In the genomic region with DNA sequence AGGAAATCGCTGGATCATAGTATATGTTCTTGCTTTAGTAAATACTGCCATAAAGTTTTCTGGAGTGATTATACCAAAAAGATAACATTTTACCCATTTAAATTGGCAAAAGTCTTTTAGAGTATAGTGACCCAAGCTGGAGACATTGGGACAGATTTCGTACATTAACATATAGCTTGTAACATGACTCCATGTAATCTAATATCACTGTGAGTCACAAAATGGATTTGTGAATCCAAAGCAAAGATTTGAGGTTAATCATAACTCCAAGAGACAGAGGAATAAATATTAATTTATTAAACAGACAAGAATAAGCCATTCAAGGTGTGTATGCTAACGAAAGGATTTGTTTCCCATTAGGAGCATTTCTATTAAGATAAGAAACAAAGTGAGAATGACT, we compare ENCODE assay signal across 33 cellular contexts.
"Had no signal": no experiment of that assay in that cellular context is flagged by ENCODE, and none has a peak within 500 bp of the region (broad histone marks: within the 10 kb centered on the region; RNA-seq: fewer than 3 reads in every experiment).

No MANE protein-coding gene starts in this region.

- H3K4me1 ChIP-seq: ascending aorta had no signal

- H3K4me3 Mint-ChIP-seq: activated B cell treated with CpG ODN at 0.5 μM for 24 hours; activated CD4-positive, alpha-beta memory T cell treated with anti-CD3 and anti-CD28 coated beads for 36 hours; activated CD4-positive, alpha-beta T cell treated with anti-CD3 and anti-CD28 coated beads, Interleukin-2, amount 10 ng/mL, durations not matched to agents 24 days and 14 days; activated CD8-positive, alpha-beta T cell treated with anti-CD3 and anti-CD28 coated beads for 36 hours; activated naive CD4-positive, alpha-beta T cell treated with anti-CD3 and anti-CD28 coated beads, Interleukin-2, amount 10 ng/mL, durations not matched to agents 7 days and 5 days; activated naive CD4-positive, alpha-beta T cell treated with anti-CD3 and anti-CD28 coated beads, Interleukin-2, amount 50 U/mL, for 24 hours; activated naive CD8-positive, alpha-beta T cell; activated naive CD8-positive, alpha-beta T cell treated with anti-CD3 and anti-CD28 coated beads, Interleukin-2, amount 10 ng/mL, durations not matched to agents 7 days and 5 days; activated naive CD8-positive, alpha-beta T cell treated with anti-CD3 and anti-CD28 coated beads, Interleukin-2, amount 50 U/mL, for 24 hours; activated T-cell treated with anti-CD3 and anti-CD28 coated beads, Interleukin-2, amount 50 U/mL, for 4 hours; activated T-cell treated with anti-CD3 and anti-CD28 coated beads, Interleukin-2, amount 50 U/mL, for 72 hours; activated T-helper 1 cell treated with anti-CD3 and anti-CD28 coated beads, Interleukin-12 subunit alpha, Interleukin-12 subunit beta, Interleukin-2, Interleukin-4 antibody, amounts not matched to agents 30 ng/mL and 10 ng/mL and 1 ng/mL, durations not matched to agents 14 hours and 24 hours and 36 hours; activated T-helper 17 cell treated with anti-CD3 and anti-CD28 coated beads, Interleukin-2, amount 50 U/mL, for 72 hours; brain; T-helper 1 cell treated with Interleukin-12 subunit alpha and Interleukin-12 subunit beta and Interleukin-4 antibody, amounts not matched to agents 30 μg/mL and 1 μg/mL, for 36 hours; T-helper 2 cell treated with Interferon-gamma antibody and Interleukin-4, amounts not matched to agents 5 μg/mL and 100 μg/mL, for 36 hours had no signal

- H3K36me3 Mint-ChIP-seq: activated naive CD4-positive, alpha-beta T cell treated with anti-CD3 and anti-CD28 coated beads, Interleukin-2, amount 10 ng/mL, durations not matched to agents 7 days and 5 days; activated naive CD8-positive, alpha-beta T cell treated with anti-CD3 and anti-CD28 coated beads, Interleukin-2, amount 10 ng/mL, durations not matched to agents 7 days and 5 days; brain had no signal

- H3K27me3 ChIP-seq: ascending aorta had no signal

- H3K4me3 ChIP-seq: ascending aorta had no signal

- H3K9me3 Mint-ChIP-seq: activated CD4-positive, alpha-beta T cell treated with anti-CD3 and anti-CD28 coated beads, Interleukin-2, amount 10 ng/mL, durations not matched to agents 24 days and 14 days; activated naive CD4-positive, alpha-beta T cell treated with anti-CD3 and anti-CD28 coated beads, Interleukin-2, amount 50 U/mL, for 24 hours; activated naive CD8-positive, alpha-beta T cell treated with anti-CD3 and anti-CD28 coated beads, Interleukin-2, amount 10 ng/mL, durations not matched to agents 7 days and 5 days; T-helper 1 cell treated with Interleukin-12 subunit alpha and Interleukin-12 subunit beta and Interleukin-4 antibody, amounts not matched to agents 30 μg/mL and 1 μg/mL, for 36 hours; T-helper 2 cell treated with Interferon-gamma antibody and Interleukin-4, amounts not matched to agents 5 μg/mL and 100 μg/mL, for 36 hours had no signal

- H3K27ac Mint-ChIP-seq: activated B cell treated with CpG ODN at 0.5 μM for 24 hours; activated CD4-positive, alpha-beta memory T cell treated with anti-CD3 and anti-CD28 coated beads for 36 hours; activated CD4-positive, alpha-beta T cell treated with anti-CD3 and anti-CD28 coated beads, Interleukin-2, amount 10 ng/mL, durations not matched to agents 24 days and 14 days; activated CD8-positive, alpha-beta T cell treated with anti-CD3 and anti-CD28 coated beads for 36 hours; activated naive CD4-positive, alpha-beta T cell treated with anti-CD3 and anti-CD28 coated beads, Interleukin-2, amount 10 ng/mL, durations not matched to agents 7 days and 5 days; activated naive CD4-positive, alpha-beta T cell treated with anti-CD3 and anti-CD28 coated beads, Interleukin-2, amount 50 U/mL, for 24 hours; activated naive CD8-positive, alpha-beta T cell; activated naive CD8-positive, alpha-beta T cell treated with anti-CD3 and anti-CD28 coated beads, Interleukin-2, amount 10 ng/mL, durations not matched to agents 7 days and 5 days; activated naive CD8-positive, alpha-beta T cell treated with anti-CD3 and anti-CD28 coated beads, Interleukin-2, amount 50 U/mL, for 24 hours; activated T-cell treated with anti-CD3 and anti-CD28 coated beads, Interleukin-2, amount 50 U/mL, for 72 hours; activated T-helper 1 cell treated with anti-CD3 and anti-CD28 coated beads, Interleukin-12 subunit alpha, Interleukin-12 subunit beta, Interleukin-2, Interleukin-4 antibody, amounts not matched to agents 30 ng/mL and 10 ng/mL and 1 ng/mL, durations not matched to agents 14 hours and 24 hours and 36 hours; activated T-helper 17 cell treated with anti-CD3 and anti-CD28 coated beads, Interleukin-2, amount 50 U/mL, for 72 hours; brain; T-helper 1 cell treated with Interleukin-12 subunit alpha and Interleukin-12 subunit beta and Interleukin-4 antibody, amounts not matched to agents 30 μg/mL and 1 μg/mL, for 36 hours; T-helper 2 cell treated with Interferon-gamma antibody and Interleukin-4, amounts not matched to agents 5 μg/mL and 100 μg/mL, for 36 hours had no signal

- DNase-seq: activated B cell treated with CpG ODN at 0.5 μM for 24 hours; activated CD4-positive, alpha-beta memory T cell treated with anti-CD3 and anti-CD28 coated beads for 36 hours; activated CD4-positive, alpha-beta T cell treated with anti-CD3 and anti-CD28 coated beads for 4 hours; activated CD4-positive, alpha-beta T cell treated with anti-CD3 and anti-CD28 coated beads, Interleukin-2, amount 10 ng/mL, durations not matched to agents 24 days and 14 days; activated CD4-positive, alpha-beta T cell treated with anti-CD3 and anti-CD28 coated beads, Interleukin-2, amount 50 U/mL, for 1 hour; activated CD4-positive, alpha-beta T cell treated with anti-CD3 and anti-CD28 coated beads, Interleukin-2, amount 50 U/mL, for 4 hours; activated CD4-positive, CD25-positive, alpha-beta regulatory T cell treated with anti-CD3 and anti-CD28 coated beads, Interleukin-2, amount 50 U/mL, for 72 hours; activated CD8-positive, alpha-beta memory T cell treated with anti-CD3 and anti-CD28 coated beads, Interleukin-2, amount 50 U/mL, for 4 hours; activated CD8-positive, alpha-beta T cell treated with anti-CD3 and anti-CD28 coated beads for 36 hours; activated gamma-delta T cell; activated naive CD4-positive, alpha-beta T cell treated with anti-CD3 and anti-CD28 coated beads, Interleukin-2, amount 10 ng/mL, durations not matched to agents 7 days and 5 days; activated naive CD4-positive, alpha-beta T cell treated with Interleukin-2 at 50 U/mL for 16 hours; activated naive CD8-positive, alpha-beta T cell treated with anti-CD3 and anti-CD28 coated beads, Interleukin-2, amount 10 ng/mL, durations not matched to agents 7 days and 5 days; activated naive CD8-positive, alpha-beta T cell treated with anti-CD3 and anti-CD28 coated beads, Interleukin-2, amount 50 U/mL, for 24 hours; activated T-cell treated with anti-CD3 and anti-CD28 coated beads for 4 hours; activated T-cell treated with anti-CD3 and anti-CD28 coated beads, Interleukin-2, amount 50 U/mL, for 1 hour; activated T-cell treated with anti-CD3 and anti-CD28 coated beads, Interleukin-2, amount 50 U/mL, for 4 hours; activated T-cell treated with anti-CD3 and anti-CD28 coated beads, Interleukin-2, amount 50 U/mL, for 72 hours; amygdala; anterior cingulate cortex; central memory CD4-positive, alpha-beta T cell; T-helper 1 cell; T-helper 2 cell; T-helper 9 cell had no signal

- ATAC-seq: activated CD8-positive, alpha-beta T cell treated with anti-CD3 and anti-CD28 coated beads for 36 hours; activated naive CD8-positive, alpha-beta T cell treated with anti-CD3 and anti-CD28 coated beads, Interleukin-2, amount 50 U/mL, for 24 hours; activated T-cell treated with anti-CD3 and anti-CD28 coated beads, Interleukin-2, amount 50 U/mL, for 4 hours; activated T-cell treated with anti-CD3 and anti-CD28 coated beads, Interleukin-2, amount 50 U/mL, for 72 hours; activated T-helper 17 cell treated with anti-CD3 and anti-CD28 coated beads, Interleukin-2, amount 50 U/mL, for 72 hours had no signal

- H3K36me3 ChIP-seq: ascending aorta had no signal

- H3K4me1 Mint-ChIP-seq: activated B cell treated with CpG ODN at 0.5 μM for 24 hours; activated CD4-positive, alpha-beta T cell treated with anti-CD3 and anti-CD28 coated beads, Interleukin-2, amount 10 ng/mL, durations not matched to agents 24 days and 14 days; activated naive CD4-positive, alpha-beta T cell treated with anti-CD3 and anti-CD28 coated beads, Interleukin-2, amount 10 ng/mL, durations not matched to agents 7 days and 5 days; activated naive CD4-positive, alpha-beta T cell treated with anti-CD3 and anti-CD28 coated beads, Interleukin-2, amount 50 U/mL, for 24 hours; activated naive CD8-positive, alpha-beta T cell treated with anti-CD3 and anti-CD28 coated beads, Interleukin-2, amount 10 ng/mL, durations not matched to agents 7 days and 5 days; activated naive CD8-positive, alpha-beta T cell treated with anti-CD3 and anti-CD28 coated beads, Interleukin-2, amount 50 U/mL, for 24 hours; activated T-helper 17 cell treated with anti-CD3 and anti-CD28 coated beads, Interleukin-2, amount 50 U/mL, for 72 hours; brain had no signal

- H3K27ac ChIP-seq: ascending aorta, VCaP had no signal
